Comparison of ENCODE assay signal across 8 cellular contexts in the genomic region with DNA sequence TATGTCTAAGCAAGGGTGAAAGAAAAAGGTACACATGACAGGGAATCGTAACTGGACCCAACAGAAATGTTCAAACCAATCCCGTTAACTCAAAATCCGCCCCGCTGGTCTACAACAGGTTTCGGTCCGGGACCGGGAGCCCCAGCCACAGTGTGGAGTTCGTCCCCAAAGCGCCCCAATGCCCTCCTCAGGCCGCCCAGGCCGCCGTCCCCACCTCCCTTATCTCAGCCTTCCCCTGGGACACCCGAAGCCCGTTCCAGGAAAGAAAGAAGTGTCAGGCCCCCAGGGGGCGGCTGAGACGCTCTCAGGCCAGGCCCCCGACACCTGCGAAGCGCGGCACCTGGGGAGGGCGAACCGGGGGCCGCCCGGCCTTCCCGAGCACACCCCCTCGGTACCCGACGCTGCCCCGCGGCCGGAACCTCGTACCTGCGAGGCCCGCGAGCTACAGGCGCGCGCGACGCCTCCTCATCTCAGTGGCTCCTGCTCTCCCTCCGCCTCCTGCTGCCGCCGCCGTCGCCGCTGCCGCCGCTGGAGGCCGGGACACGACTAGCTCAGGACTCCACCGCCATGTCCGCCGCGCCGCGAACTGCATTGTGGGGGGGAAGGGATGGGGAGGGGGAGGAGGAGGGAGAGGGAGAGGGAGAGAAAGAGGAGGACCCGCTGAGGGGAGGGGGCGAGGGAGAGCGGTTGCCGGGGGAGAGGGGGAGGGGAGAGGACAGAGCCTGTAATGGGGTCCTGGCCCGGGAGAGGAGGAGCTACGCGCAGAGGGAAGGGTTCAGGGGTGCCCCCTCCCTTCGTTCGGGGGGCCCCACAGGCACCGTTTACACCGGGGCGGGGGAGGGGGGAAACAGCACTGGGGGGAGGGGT. TPM values are rescaled to one million over a fixed set of nuclear protein-coding genes. Genes with fewer than 3 reads are reported as not detected.
DNase-seq lines count a peak whose midpoint lies in the region; ATAC-seq, FAIRE-seq and TF ChIP-seq lines count a peak whose summit lies in the region.

A gene with protein sequence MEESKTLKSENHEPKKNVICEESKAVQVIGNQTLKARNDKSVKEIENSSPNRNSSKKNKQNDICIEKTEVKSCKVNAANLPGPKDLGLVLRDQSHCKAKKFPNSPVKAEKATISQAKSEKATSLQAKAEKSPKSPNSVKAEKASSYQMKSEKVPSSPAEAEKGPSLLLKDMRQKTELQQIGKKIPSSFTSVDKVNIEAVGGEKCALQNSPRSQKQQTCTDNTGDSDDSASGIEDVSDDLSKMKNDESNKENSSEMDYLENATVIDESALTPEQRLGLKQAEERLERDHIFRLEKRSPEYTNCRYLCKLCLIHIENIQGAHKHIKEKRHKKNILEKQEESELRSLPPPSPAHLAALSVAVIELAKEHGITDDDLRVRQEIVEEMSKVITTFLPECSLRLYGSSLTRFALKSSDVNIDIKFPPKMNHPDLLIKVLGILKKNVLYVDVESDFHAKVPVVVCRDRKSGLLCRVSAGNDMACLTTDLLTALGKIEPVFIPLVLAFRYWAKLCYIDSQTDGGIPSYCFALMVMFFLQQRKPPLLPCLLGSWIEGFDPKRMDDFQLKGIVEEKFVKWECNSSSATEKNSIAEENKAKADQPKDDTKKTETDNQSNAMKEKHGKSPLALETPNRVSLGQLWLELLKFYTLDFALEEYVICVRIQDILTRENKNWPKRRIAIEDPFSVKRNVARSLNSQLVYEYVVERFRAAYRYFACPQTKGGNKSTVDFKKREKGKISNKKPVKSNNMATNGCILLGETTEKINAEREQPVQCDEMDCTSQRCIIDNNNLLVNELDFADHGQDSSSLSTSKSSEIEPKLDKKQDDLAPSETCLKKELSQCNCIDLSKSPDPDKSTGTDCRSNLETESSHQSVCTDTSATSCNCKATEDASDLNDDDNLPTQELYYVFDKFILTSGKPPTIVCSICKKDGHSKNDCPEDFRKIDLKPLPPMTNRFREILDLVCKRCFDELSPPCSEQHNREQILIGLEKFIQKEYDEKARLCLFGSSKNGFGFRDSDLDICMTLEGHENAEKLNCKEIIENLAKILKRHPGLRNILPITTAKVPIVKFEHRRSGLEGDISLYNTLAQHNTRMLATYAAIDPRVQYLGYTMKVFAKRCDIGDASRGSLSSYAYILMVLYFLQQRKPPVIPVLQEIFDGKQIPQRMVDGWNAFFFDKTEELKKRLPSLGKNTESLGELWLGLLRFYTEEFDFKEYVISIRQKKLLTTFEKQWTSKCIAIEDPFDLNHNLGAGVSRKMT (N-terminal part only) (minus strand): TSS at position 588 of the 867 bp plus-strand sequence. CDS start 26,812 bp downstream, outside the sequence.

- peak within 1 kb of the TSS; percentile 63 for H3K4me3 Mint-ChIP-seq in T-helper 2 cell treated with Interferon-gamma antibody and Interleukin-4, amounts not matched to agents 5 μg/mL and 100 μg/mL, for 36 hours
- H3K4me3 Mint-ChIP-seq in astrocyte (ENCODE audit: unreplicated experiment), result peak within 1 kb of the TSS; percentile 92

- peaks cover 58% of the 10 kb centered on the region for H3K79me2 ChIP-seq in astrocyte (ENCODE audit: insufficient read depth, low read length)

- peak in 1 of 2 donors; percentile 56 for TF ChIP-seq POLR2A in vagina (IDR thresholded peaks at IDR 0.05)

- peak within 1 kb of the TSS; percentile 92 for H3K9ac ChIP-seq in astrocyte (ENCODE audit: low read length)

- peaks cover 38% of the 10 kb centered on the region for H4K20me1 ChIP-seq in astrocyte (ENCODE audit: insufficient read depth, low read length)

- intact Hi-C loops in vagina (cut with DNase I), result no loop called here

- FAIRE-seq in astrocyte (lab: Jason Lieb, UNC), result no peak

- H3K27me3 Mint-ChIP-seq in T-helper 2 cell treated with Interferon-gamma antibody and Interleukin-4, amounts not matched to agents 5 μg/mL and 100 μg/mL, for 36 hours (ENCODE audit: low read depth), result peaks cover 3% of the 10 kb centered on the region
- H3K27me3 Mint-ChIP-seq in astrocyte (ENCODE audit: low read depth, unreplicated experiment), result no peaks in the 10 kb centered on the region

- H3K27ac ChIP-seq in astrocyte (ENCODE audit: low read depth, low read length), result peak within 1 kb of the TSS; percentile 87
- peak within 1 kb of the TSS; percentile 96 for H3K27ac ChIP-seq in vagina

- H3K27ac Mint-ChIP-seq in T-helper 2 cell treated with Interferon-gamma antibody and Interleukin-4, amounts not matched to agents 5 μg/mL and 100 μg/mL, for 36 hours, result peak within 1 kb of the TSS; percentile 87
- H3K27ac Mint-ChIP-seq in astrocyte (ENCODE audit: unreplicated experiment), result peak within 1 kb of the TSS; percentile 94

- H3K4me2 ChIP-seq in astrocyte (ENCODE audit: low read length), result peak within 1 kb of the TSS; percentile 90

- H3K4me1 ChIP-seq in astrocyte (ENCODE audit: insufficient read depth, low read length) (peaks cover 10% of the 10 kb centered on the region), vagina (peaks cover 43% of the 10 kb centered on the region)

- H3K4me3 ChIP-seq in GM06990 (replicated peaks; ENCODE audit: low read depth, low read length), result peak within 1 kb of the TSS; percentile 86
- H3K4me3 ChIP-seq in astrocyte (ENCODE audit: insufficient read depth, low read depth, low read length), result peak within 1 kb of the TSS; percentile 76
- H3K4me3 ChIP-seq in vagina, result peak within 1 kb of the TSS; percentile 75 to 86

- peaks cover 2% of the 10 kb centered on the region for H3K36me3 Mint-ChIP-seq in T-helper 2 cell treated with Interferon-gamma antibody and Interleukin-4, amounts not matched to agents 5 μg/mL and 100 μg/mL, for 36 hours (ENCODE audit: low read depth)
- H3K36me3 Mint-ChIP-seq in astrocyte (ENCODE audit: low read depth, unreplicated experiment), result no peaks in the 10 kb centered on the region

- ATAC-seq in HG02588 (IDR thresholded peaks at IDR 0.05; ENCODE audit: unreplicated experiment), result peak; percentile 39

- TF ChIP-seq CTCF in GM06990 (IDR thresholded peaks at IDR 0.05; ENCODE audit: insufficient read depth, low read length, poor library complexity, severe bottlenecking) (peak; percentile 31), astrocyte (IDR thresholded peaks at IDR 0.05; ENCODE audit: insufficient read depth, low read depth, low read length) (no peak), vagina (IDR thresholded peaks at IDR 0.05) (no peak)

- H2AFZ ChIP-seq in astrocyte (ENCODE audit: low read depth, low read length), result peak within 1 kb of the TSS; percentile 94

- H3K4me1 Mint-ChIP-seq in T-helper 2 cell treated with Interferon-gamma antibody and Interleukin-4, amounts not matched to agents 5 μg/mL and 100 μg/mL, for 36 hours (ENCODE audit: low read depth), result peaks cover 30% of the 10 kb centered on the region
- peaks cover 23% of the 10 kb centered on the region for H3K4me1 Mint-ChIP-seq in astrocyte (ENCODE audit: low read depth, unreplicated experiment)

- H3K27me3 ChIP-seq in GM06990 (replicated peaks; ENCODE audit: control insufficient read depth, insufficient read depth, low read length), result no peaks in the 10 kb centered on the region
- H3K27me3 ChIP-seq in astrocyte (ENCODE audit: insufficient read depth, low read length), result no peaks in the 10 kb centered on the region
- no peaks in the 10 kb centered on the region for H3K27me3 ChIP-seq in vagina

- H3K36me3 ChIP-seq in GM06990 (ENCODE audit: control insufficient read depth, insufficient read depth, low read length) (no peaks in the 10 kb centered on the region), astrocyte (ENCODE audit: insufficient read depth, low read length) (no peaks in the 10 kb centered on the region), vagina (no peaks in the 10 kb centered on the region)

- DNase-seq in GM06990 (ENCODE audit: extremely low read depth, insufficient read length), result peak; percentile 85
- DNase-seq in NCI-H1417 treated with DMSO at 0.1 percent for 48 hours (lab: John Stamatoyannopoulos, UW), result peak; percentile 65
- peak; percentile 76 for DNase-seq in T-helper 2 cell treated with Interferon-gamma antibody and Interleukin-4, amounts not matched to agents 5 μg/mL and 100 μg/mL, for 36 hours (ENCODE audit: low spot score)
- DNase-seq in astrocyte (ENCODE audit: low read depth), result peak; percentile 62
- peak; percentile 79 to 86 for DNase-seq in hippocampal formation (lab: John Stamatoyannopoulos, UW)
- peak; percentile 33 for DNase-seq in renal cortical epithelial cell (ENCODE audit: low read depth)
- DNase-seq in vagina (ENCODE audit: extremely low spot score in 2 of 2), result peak in 1 of 2 donors; percentile 89

- no peaks in the 10 kb centered on the region for H3K9me3 Mint-ChIP-seq in T-helper 2 cell treated with Interferon-gamma antibody and Interleukin-4, amounts not matched to agents 5 μg/mL and 100 μg/mL, for 36 hours
- no peaks in the 10 kb centered on the region for H3K9me3 Mint-ChIP-seq in astrocyte (ENCODE audit: unreplicated experiment)

- H3K9me3 ChIP-seq in astrocyte (ENCODE audit: insufficient read depth, low read depth, low read length), result no peaks in the 10 kb centered on the region
- H3K9me3 ChIP-seq in vagina, result no peaks in the 10 kb centered on the region

RNA-seq across cellular contexts. Expression of the gene that starts here (rescaled TPM):
- 44.8 and 47.0 TPM in 2 replicates for total RNA-seq in astrocyte
- 15.1 and 52.5 TPM in 2 replicates for total RNA-seq in renal cortical epithelial cell
- total RNA-seq in vagina, result 78.1 TPM
